32 cellular contexts compared by ENCODE assay signal in genomic region chr4:171534391-171534790, GRCh38.
"Had no signal": no experiment of that assay in that cellular context is flagged by ENCODE, and none has a peak within 500 bp of the region (broad histone marks: within the 10 kb centered on the region; RNA-seq: fewer than 3 reads in every experiment).

No MANE protein-coding gene starts in this region.

- ATAC-seq: activated naive CD4-positive, alpha-beta T cell treated with anti-CD3 and anti-CD28 coated beads, Interleukin-2, amount 50 U/mL, for 72 hours; activated naive CD8-positive, alpha-beta T cell treated with anti-CD3 and anti-CD28 coated beads, Interleukin-2, amount 50 U/mL, for 24 hours; activated T-cell treated with anti-CD3 and anti-CD28 coated beads, Interleukin-2, amount 50 U/mL, for 4 hours; activated T-cell treated with anti-CD3 and anti-CD28 coated beads, Interleukin-2, amount 50 U/mL, for 72 hours; activated T-helper 17 cell treated with anti-CD3 and anti-CD28 coated beads, Interleukin-2, amount 50 U/mL, for 72 hours; body of pancreas had no signal

- DNase-seq: activated effector memory CD4-positive, alpha-beta T cell treated with anti-CD3 and anti-CD28 coated beads, Interleukin-2, amount 50 U/mL, for 16 hours; activated effector memory CD4-positive, alpha-beta T cell treated with Interleukin-2 at 50 U/mL for 16 hours; activated gamma-delta T cell; activated gamma-delta T cell treated with Interleukin-2 at 50 U/mL for 16 hours; activated naive CD4-positive, alpha-beta T cell; activated naive CD4-positive, alpha-beta T cell treated with anti-CD3 and anti-CD28 coated beads for 36 hours; activated naive CD4-positive, alpha-beta T cell treated with anti-CD3 and anti-CD28 coated beads, Interleukin-2, amount 10 ng/mL, durations not matched to agents 7 days and 5 days; activated naive CD4-positive, alpha-beta T cell treated with anti-CD3 and anti-CD28 coated beads, Interleukin-2, amount 50 U/mL, for 16 hours; activated naive CD4-positive, alpha-beta T cell treated with Interleukin-2 at 50 U/mL for 16 hours; activated naive CD8-positive, alpha-beta T cell treated with anti-CD3 and anti-CD28 coated beads for 36 hours; activated naive CD8-positive, alpha-beta T cell treated with anti-CD3 and anti-CD28 coated beads, Interleukin-2, amount 10 ng/mL, durations not matched to agents 7 days and 5 days; activated naive CD8-positive, alpha-beta T cell treated with anti-CD3 and anti-CD28 coated beads, Interleukin-2, amount 50 U/mL, for 24 hours; activated T-cell treated with anti-CD3 and anti-CD28 coated beads, Interleukin-2, amount 50 U/mL, for 1 hour; activated T-cell treated with anti-CD3 and anti-CD28 coated beads, Interleukin-2, amount 50 U/mL, for 24 hours; activated T-cell treated with anti-CD3 and anti-CD28 coated beads, Interleukin-2, amount 50 U/mL, for 4 hours; activated T-cell treated with anti-CD3 and anti-CD28 coated beads, Interleukin-2, amount 50 U/mL, for 48 hours; activated T-cell treated with anti-CD3 and anti-CD28 coated beads, Interleukin-2, amount 50 U/mL, for 72 hours; adrenal gland; amniotic stem cell; amygdala; anterior cingulate cortex; aorta; body of pancreas; brain microvascular endothelial cell; caudate nucleus; central memory CD4-positive, alpha-beta T cell; cerebellar nuclear complex had no signal

- H3K4me3 ChIP-seq: adrenal gland, ascending aorta, body of pancreas, breast epithelium, cardiac muscle cell had no signal

- H3K27ac ChIP-seq: adrenal gland, ascending aorta, body of pancreas, brain microvascular endothelial cell, breast epithelium, cardiac muscle cell had no signal

- H3K4me1 ChIP-seq: adrenal gland, ascending aorta, body of pancreas, breast epithelium had no signal

- H3K9me3 ChIP-seq: adrenal gland, ascending aorta, body of pancreas, breast epithelium had no signal

- H3K27me3 ChIP-seq: adrenal gland, ascending aorta, body of pancreas, brain microvascular endothelial cell, breast epithelium, cardiac muscle cell had no signal

- H3K36me3 ChIP-seq: adrenal gland, ascending aorta, brain microvascular endothelial cell, breast epithelium, cardiac muscle cell had no signal
